In genomic region chr4:36128689-36129088, GRCh38 we compare ENCODE assay signal across 19 cellular contexts.
DNase-seq lines count a peak whose midpoint lies in the region; ATAC-seq and TF ChIP-seq lines count a peak whose summit lies in the region.
"Had no signal": no experiment of that assay in that cellular context is flagged by ENCODE, and none has a peak within 500 bp of the region (broad histone marks: within the 10 kb centered on the region; RNA-seq: fewer than 3 reads in every experiment).

No MANE protein-coding gene starts in this region.

- H3K9ac ChIP-seq in HUES48 (ENCODE audit: low read depth, low read length), result 0 out of 2 replicates have a peak overlapping the region, but pooled peaks have one; percentile 24
- no peak overlapping the region for H3K9ac ChIP-seq in adipocyte (ENCODE audit: low read length)
- H3K9ac ChIP-seq: BLaER1 treated with 17β-estradiol and CSF1 and Interleukin-3, amounts not matched to agents 10 nM and 100 nM had no signal

- H3K36me3 ChIP-seq in HUES48 (ENCODE audit: control insufficient read depth, insufficient read depth, low read length) (no peaks in the 10 kb centered on the region), adipocyte (ENCODE audit: control insufficient read depth, insufficient read depth, low read length, severe bottlenecking) (no peaks in the 10 kb centered on the region), esophagus muscularis mucosa (no peaks in the 10 kb centered on the region)
- H3K36me3 ChIP-seq: SJSA1 had no signal

- TF ChIP-seq EP300 in esophagus muscularis mucosa (IDR thresholded peaks at IDR 0.05), result no peak

- ATAC-seq in Right ventricle myocardium superior (ENCODE audit: poor library complexity), result no peak
- ATAC-seq: mucosa of descending colon, upper lobe of right lung had no signal

- H3K27ac ChIP-seq in HUES48 (ENCODE audit: low read depth, low read length), result peak overlapping the region; percentile 12
- no peak overlapping the region for H3K27ac ChIP-seq in RWPE1
- no peak overlapping the region for H3K27ac ChIP-seq in esophagus muscularis mucosa (replicated peaks in 1 of 4)
- H3K27ac ChIP-seq: SJSA1, upper lobe of right lung had no signal

- H3K4me1 ChIP-seq in HUES48 (ENCODE audit: control insufficient read depth, insufficient read depth, low read length) (peaks cover 27% of the 10 kb centered on the region), adipocyte (ENCODE audit: control insufficient read depth, insufficient read depth, low read length) (peaks cover 4% of the 10 kb centered on the region), esophagus muscularis mucosa (no peaks in the 10 kb centered on the region)
- H3K4me1 ChIP-seq: SJSA1, upper lobe of right lung had no signal

- 50% methylated on average over 2 of the region's 2 CpGs for WGBS in esophagus muscularis mucosa

- peak; percentile 19 for DNase-seq in ELR (ENCODE audit: low read depth)
- peak; percentile 22 for DNase-seq in adipocyte (ENCODE audit: low read depth)
- DNase-seq in iris pigment epithelial cell (ENCODE audit: low read depth), result peak; percentile 4
- DNase-seq in RWPE1 (ENCODE audit: low spot score), result no peak
- no peak for DNase-seq in Right ventricle myocardium superior
- DNase-seq in AG08395 (ENCODE audit: low spot score), result no peak
- no peak for DNase-seq in esophagus muscularis mucosa (ENCODE audit: extremely low spot score)
- DNase-seq: activated CD4-positive, CD25-positive, alpha-beta regulatory T cell treated with anti-CD3 and anti-CD28 coated beads, Interleukin-2, amount 50 U/mL, for 72 hours; activated naive CD4-positive, alpha-beta T cell treated with anti-CD3 and anti-CD28 coated beads, Interleukin-2, amount 10 ng/mL, durations not matched to agents 7 days and 5 days; HCEC 1CT; hippocampal formation; mucosa of descending colon; NCI-H1694 treated with DMSO at 0.1 percent for 48 hours; NCI-H510A; nucleus accumbens; upper lobe of right lung had no signal

- CTCF ChIA-PET in RWPE1 (lab: Yijun Ruan, JAX), result interaction anchor here (0.6 kb wide), 3 partner anchors 18 to 73 kb away, joined by 3 read pairs; no protein-coding TSS in a partner anchor

- H3K9me3 ChIP-seq in HUES48 (ENCODE audit: control insufficient read depth, insufficient read depth, low read length) (no peaks in the 10 kb centered on the region), adipocyte (ENCODE audit: control insufficient read depth, low read length) (no peaks in the 10 kb centered on the region), esophagus muscularis mucosa (no peaks in the 10 kb centered on the region)
- H3K9me3 ChIP-seq: BLaER1 treated with 17β-estradiol and CSF1 and Interleukin-3, amounts not matched to agents 10 nM and 100 nM; mucosa of descending colon; SJSA1; upper lobe of right lung had no signal

- TF ChIP-seq POLR2A in esophagus muscularis mucosa (IDR thresholded peaks at IDR 0.05; ENCODE audit: low read depth), result no peak

- POLR2A ChIA-PET in RWPE1 (lab: Yijun Ruan, JAX; ENCODE audit: low non-redundant PET), result no interaction called here

- TF ChIP-seq CTCF in RWPE1 (conservative IDR thresholded peaks at IDR 0.05; ENCODE audit: low read depth) (no peak), esophagus muscularis mucosa (IDR thresholded peaks at IDR 0.05) (no peak)

- H3K4me3 ChIP-seq in HUES48 (ENCODE audit: low read depth, low read length) (no peak overlapping the region; the same call in 1 of the 2 replicates), adipocyte (ENCODE audit: low read length) (peak overlapping the region; percentile 21), esophagus muscularis mucosa (no peak overlapping the region)
- H3K4me3 ChIP-seq: BLaER1 treated with 17β-estradiol and CSF1 and Interleukin-3, amounts not matched to agents 10 nM and 100 nM; mucosa of descending colon; SJSA1; upper lobe of right lung had no signal

- intact Hi-C loops in Right ventricle myocardium superior (cut with DNase I), result no loop called here
- intact Hi-C loops in esophagus muscularis mucosa (cut with DNase I), result no loop called here

- H3K27me3 ChIP-seq in HUES48 (ENCODE audit: control insufficient read depth, insufficient read depth, low read length) (no peaks in the 10 kb centered on the region), adipocyte (replicated peaks; ENCODE audit: control insufficient read depth, insufficient read depth, low read length) (no peaks in the 10 kb centered on the region), esophagus muscularis mucosa (no peaks in the 10 kb centered on the region)
- H3K27me3 ChIP-seq: BLaER1 treated with 17β-estradiol and CSF1 and Interleukin-3, amounts not matched to agents 10 nM and 100 nM; SJSA1; upper lobe of right lung had no signal

Comparison
In these comparisons a context has a peak if more than half of its experiments do, and no peak if none do; other contexts are left out.
1. DNase-seq: peak in ELR (single experiment), adipocyte (single experiment) and iris pigment epithelial cell (single experiment); none in RWPE1 (single experiment), Right ventricle myocardium superior (single experiment), AG08395 (single experiment) and esophagus muscularis mucosa (single experiment).